ENCODE assay signal across 1 cellular context in the genomic region with DNA sequence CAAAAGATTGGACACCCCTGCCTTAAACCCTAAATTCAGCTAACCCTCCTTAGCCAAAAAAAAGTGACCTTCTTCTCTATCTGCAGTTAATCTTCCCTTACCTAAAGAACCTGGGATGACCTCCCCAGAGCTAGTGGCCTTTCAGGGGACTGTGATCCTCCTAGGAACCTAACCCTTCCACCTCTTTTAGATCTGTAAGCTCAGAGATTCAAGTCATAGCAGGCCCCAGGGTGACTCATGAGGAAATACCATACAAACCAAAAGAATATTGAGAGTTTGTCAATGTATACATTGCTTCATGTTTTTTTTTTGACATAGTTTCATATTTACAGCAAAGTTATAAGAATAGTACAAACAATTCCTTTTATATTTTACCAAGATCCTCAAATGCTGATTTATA.
TF ChIP-seq lines count a peak whose summit lies in the region.

No MANE protein-coding gene starts in this region.

TF ChIP-seq in GM12878, 131 proteins besides CTCF, POLR2A, EP300 and RAD21:
- TF ChIP-seq LARP7 (IDR thresholded peaks at IDR 0.05) (no peak), EED (IDR thresholded peaks at IDR 0.05; ENCODE audit: low read depth) (peak; percentile 35; the same call in 1 of the 2 replicates), BACH1 (IDR thresholded peaks at IDR 0.05; ENCODE audit: borderline replicate concordance) (no peak), ZNF622 (IDR thresholded peaks at IDR 0.05) (no peak), NFIC (IDR thresholded peaks at IDR 0.05; ENCODE audit: low read depth, low read length) (peak; percentile 74; the same call in 1 of the 2 replicates), IKZF2 (IDR thresholded peaks at IDR 0.05) (peak in 1 of 2 experiments; percentile 26; a peak in 1 of 4 replicates), MEF2A (IDR thresholded peaks at IDR 0.05; ENCODE audit: insufficient read depth, low read depth, low read length) (0 out of 2 replicates have a peak, but pooled peaks have one; percentile 54), FOXK2 (IDR thresholded peaks at IDR 0.05) (no peak), MXI1 (IDR thresholded peaks at IDR 0.05; ENCODE audit: low read depth, low read length) (no peak), SIN3A (IDR thresholded peaks at IDR 0.05; ENCODE audit: low read depth, low read length) (no peak), NFYA (IDR thresholded peaks at IDR 0.05; ENCODE audit: borderline replicate concordance, low read depth, low read length) (no peak), JUNB (IDR thresholded peaks at IDR 0.05) (peak; percentile 77), ZNF384 (IDR thresholded peaks at IDR 0.05; ENCODE audit: borderline replicate concordance, low read depth, low read length) (no peak), CREM (IDR thresholded peaks at IDR 0.05; ENCODE audit: low read depth) (peak; percentile 57; the same call in 1 of the 2 replicates), EGR1 (IDR thresholded peaks at IDR 0.05; ENCODE audit: borderline replicate concordance in 1 of 2, low read depth in 2 of 2, low read length in 2 of 2) (no peak), RUNX3 (IDR thresholded peaks at IDR 0.05; ENCODE audit: low read length) (peak; percentile 70), RCOR1 (conservative IDR thresholded peaks at IDR 0.05; ENCODE audit: low read depth, low read length) (no peak), ESRRA (IDR thresholded peaks at IDR 0.05; ENCODE audit: low read length) (no peak), BRCA1 (IDR thresholded peaks at IDR 0.05; ENCODE audit: low read depth, low read length) (no peak)
- TF ChIP-seq, protein P1, sequence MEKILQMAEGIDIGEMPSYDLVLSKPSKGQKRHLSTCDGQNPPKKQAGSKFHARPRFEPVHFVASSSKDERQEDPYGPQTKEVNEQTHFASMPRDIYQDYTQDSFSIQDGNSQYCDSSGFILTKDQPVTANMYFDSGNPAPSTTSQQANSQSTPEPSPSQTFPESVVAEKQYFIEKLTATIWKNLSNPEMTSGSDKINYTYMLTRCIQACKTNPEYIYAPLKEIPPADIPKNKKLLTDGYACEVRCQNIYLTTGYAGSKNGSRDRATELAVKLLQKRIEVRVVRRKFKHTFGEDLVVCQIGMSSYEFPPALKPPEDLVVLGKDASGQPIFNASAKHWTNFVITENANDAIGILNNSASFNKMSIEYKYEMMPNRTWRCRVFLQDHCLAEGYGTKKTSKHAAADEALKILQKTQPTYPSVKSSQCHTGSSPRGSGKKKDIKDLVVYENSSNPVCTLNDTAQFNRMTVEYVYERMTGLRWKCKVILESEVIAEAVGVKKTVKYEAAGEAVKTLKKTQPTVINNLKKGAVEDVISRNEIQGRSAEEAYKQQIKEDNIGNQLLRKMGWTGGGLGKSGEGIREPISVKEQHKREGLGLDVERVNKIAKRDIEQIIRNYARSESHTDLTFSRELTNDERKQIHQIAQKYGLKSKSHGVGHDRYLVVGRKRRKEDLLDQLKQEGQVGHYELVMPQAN (conservative IDR thresholded peaks at IDR 0.05): no peak
